ENCODE assay signal across 9 cellular contexts in genomic region chr2:196718796-196719564, GRCh38.
DNase-seq lines count a peak whose midpoint lies in the region; ATAC-seq and TF ChIP-seq lines count a peak whose summit lies in the region.
"Had no signal": no experiment of that assay in that cellular context is flagged by ENCODE, and none has a peak within 500 bp of the region (broad histone marks: within the 10 kb centered on the region; RNA-seq: fewer than 3 reads in every experiment).

No MANE protein-coding gene starts in this region.

- peaks cover 24% of the 10 kb centered on the region for H3K4me1 Mint-ChIP-seq in mesothelial cell of epicardium
- no peaks in the 10 kb centered on the region for H3K4me1 Mint-ChIP-seq in activated T-cell treated with anti-CD3 and anti-CD28 coated beads, Interleukin-2, amount 50 U/mL, for 72 hours (ENCODE audit: low read depth)
- H3K4me1 Mint-ChIP-seq: activated naive CD4-positive, alpha-beta T cell treated with anti-CD3 and anti-CD28 coated beads, Interleukin-2, amount 50 U/mL, for 24 hours had no signal

- DNase-seq in ELF-1 (ENCODE audit: low read depth, low spot score): peak; percentile 38
- peak; percentile 45 for DNase-seq in astrocyte of the hippocampus (ENCODE audit: low read depth, low spot score)
- DNase-seq in mesothelial cell of epicardium (ENCODE audit: low spot score in 2 of 2, unreplicated experiment in 2 of 2): no peak
- no peak for DNase-seq in activated T-cell treated with anti-CD3 and anti-CD28 coated beads, Interleukin-2, amount 50 U/mL, for 72 hours
- DNase-seq in stimulated activated naive CD8-positive, alpha-beta T cell treated with anti-CD3 and anti-CD28 coated beads, Interleukin-15, Interleukin-2, amounts not matched to agents 100 U/mL and 50 U/mL, for 24 hours: no peak
- DNase-seq in NCI-H1092 (lab: John Stamatoyannopoulos, UW): no peak
- no peak for DNase-seq in G401 (ENCODE audit: low spot score)

- no peak for TF ChIP-seq CTCF in mesothelial cell of epicardium (IDR thresholded peaks at IDR 0.05; ENCODE audit: unreplicated experiment)

- H3K9me3 Mint-ChIP-seq in mesothelial cell of epicardium: no peaks in the 10 kb centered on the region
- H3K9me3 Mint-ChIP-seq in activated T-cell treated with anti-CD3 and anti-CD28 coated beads, Interleukin-2, amount 50 U/mL, for 72 hours: no peaks in the 10 kb centered on the region
- H3K9me3 Mint-ChIP-seq: activated naive CD4-positive, alpha-beta T cell treated with anti-CD3 and anti-CD28 coated beads, Interleukin-2, amount 50 U/mL, for 24 hours had no signal

- in situ Hi-C loops in G401 (cut with HindIII; ENCODE audit: low sequenced_read_pairs): no loop called here

- H3K36me3 Mint-ChIP-seq in mesothelial cell of epicardium: peaks cover 15% of the 10 kb centered on the region
- peaks cover 1 to 2% of the 10 kb centered on the region in 2 donors for H3K36me3 Mint-ChIP-seq in activated T-cell treated with anti-CD3 and anti-CD28 coated beads, Interleukin-2, amount 50 U/mL, for 72 hours (ENCODE audit: insufficient read depth in 2 of 2)

- peak overlapping the region; percentile 91 for H3K27ac Mint-ChIP-seq in mesothelial cell of epicardium
- no peak overlapping the region for H3K27ac Mint-ChIP-seq in activated T-cell treated with anti-CD3 and anti-CD28 coated beads, Interleukin-2, amount 50 U/mL, for 72 hours
- H3K27ac Mint-ChIP-seq: activated naive CD4-positive, alpha-beta T cell treated with anti-CD3 and anti-CD28 coated beads, Interleukin-2, amount 50 U/mL, for 24 hours had no signal

- peak; percentile 71 for ATAC-seq in HG03066 (IDR thresholded peaks at IDR 0.05; ENCODE audit: low read depth, unreplicated experiment)
- ATAC-seq in activated T-cell treated with anti-CD3 and anti-CD28 coated beads, Interleukin-2, amount 50 U/mL, for 72 hours (replicated peaks in 1 of 2): no peak
- ATAC-seq in stimulated activated naive CD8-positive, alpha-beta T cell treated with anti-CD3 and anti-CD28 coated beads, Interleukin-15, Interleukin-2, amounts not matched to agents 100 U/mL and 50 U/mL, for 24 hours: no peak

- no peak overlapping the region for H3K4me3 Mint-ChIP-seq in mesothelial cell of epicardium
- H3K4me3 Mint-ChIP-seq in activated T-cell treated with anti-CD3 and anti-CD28 coated beads, Interleukin-2, amount 50 U/mL, for 72 hours: no peak overlapping the region
- H3K4me3 Mint-ChIP-seq: activated naive CD4-positive, alpha-beta T cell treated with anti-CD3 and anti-CD28 coated beads, Interleukin-2, amount 50 U/mL, for 24 hours had no signal

- no peaks in the 10 kb centered on the region for H3K27me3 Mint-ChIP-seq in mesothelial cell of epicardium (ENCODE audit: low read depth)
- no peaks in the 10 kb centered on the region for H3K27me3 Mint-ChIP-seq in activated T-cell treated with anti-CD3 and anti-CD28 coated beads, Interleukin-2, amount 50 U/mL, for 72 hours (ENCODE audit: low read depth)
- H3K27me3 Mint-ChIP-seq: activated naive CD4-positive, alpha-beta T cell treated with anti-CD3 and anti-CD28 coated beads, Interleukin-2, amount 50 U/mL, for 24 hours had no signal

Comparison
In these comparisons a context has a peak if more than half of its experiments do, and no peak if none do; other contexts are left out.
1. DNase-seq: peak in ELF-1 (single experiment) and astrocyte of the hippocampus (single experiment); none in mesothelial cell of epicardium (0 of 2), activated T-cell treated with anti-CD3 and anti-CD28 coated beads, Interleukin-2, amount 50 U/mL, for 72 hours (0 of 2), stimulated activated naive CD8-positive, alpha-beta T cell treated with anti-CD3 and anti-CD28 coated beads, Interleukin-15, Interleukin-2, amounts not matched to agents 100 U/mL and 50 U/mL, for 24 hours (single experiment), NCI-H1092 (single experiment) and G401 (single experiment).